In genomic region chr9:133252301-133252776, GRCh38 we compare ENCODE assay signal across 16 cellular contexts. TPM values are rescaled to one million over a fixed set of nuclear protein-coding genes. Genes with fewer than 3 reads are reported as not detected.
DNase-seq lines count a peak whose midpoint lies in the region; ATAC-seq and TF ChIP-seq lines count a peak whose summit lies in the region.
"Had no signal": no experiment of that assay in that cellular context is flagged by ENCODE, and none has a peak within 500 bp of the region (broad histone marks: within the 10 kb centered on the region; RNA-seq: fewer than 3 reads in every experiment).

No MANE protein-coding gene starts in this region.

- WGBS in psoas muscle, 3 donors: 58 to 68% (median 65%) methylated on average over 9 to 10 of the region's 10 CpGs
- WGBS in spleen, 5 donors: 67 to 86% (median 75%) methylated on average over 6 to 10 of the region's 10 CpGs

- H3K27me3 ChIP-seq in PC-9 (ENCODE audit: insufficient read depth, low read depth) (no peaks in the 10 kb centered on the region), left ventricle myocardium inferior (ENCODE audit: low read depth) (peaks cover 7% of the 10 kb centered on the region), psoas muscle (ENCODE audit: insufficient read depth in 3 of 3, low read length in 2 of 3) (peaks cover 0 to 17% (median 0%) of the 10 kb centered on the region in 3 donors), spleen (replicated peaks in 1 of 7) (peaks cover 0 to 17% (median 0%) of the 10 kb centered on the region in 7 donors)

- H3K36me3 ChIP-seq in PC-9 (ENCODE audit: low read depth) (no peaks in the 10 kb centered on the region), left ventricle myocardium inferior (no peaks in the 10 kb centered on the region), psoas muscle (ENCODE audit: insufficient read depth in 1 of 2, low read depth in 1 of 2) (no peaks in the 10 kb centered on the region), spleen (no peaks in the 10 kb centered on the region)

- H3K9me2 ChIP-seq in PC-9 (ENCODE audit: insufficient read depth): no peaks in the 10 kb centered on the region

- H3K27ac ChIP-seq in PC-9 (peak overlapping the region; percentile 71), left ventricle myocardium inferior (replicated peaks) (peak overlapping the region; percentile 69), psoas muscle (no peak overlapping the region), spleen (peak overlapping the region in 1 of 8 donors; percentile 32)

- H3K4me2 ChIP-seq in PC-9: peak overlapping the region; percentile 73

- no peaks in the 10 kb centered on the region for H3K79me2 ChIP-seq in PC-9 (ENCODE audit: low read depth)

- H3K9me3 ChIP-seq in PC-9 (ENCODE audit: insufficient read depth, low read depth): no peaks in the 10 kb centered on the region
- peaks cover 7% of the 10 kb centered on the region for H3K9me3 ChIP-seq in left ventricle myocardium inferior (replicated peaks)
- peaks cover 8% of the 10 kb centered on the region for H3K9me3 ChIP-seq in psoas muscle
- no peaks in the 10 kb centered on the region for H3K9me3 ChIP-seq in spleen

- TF ChIP-seq CTCF in PC-9 (conservative IDR thresholded peaks at IDR 0.05) (no peak), left ventricle myocardium inferior (IDR thresholded peaks at IDR 0.05; ENCODE audit: borderline replicate concordance) (no peak), psoas muscle (IDR thresholded peaks at IDR 0.05) (no peak), spleen (IDR thresholded peaks at IDR 0.05 in 8 of 11, conservative IDR thresholded peaks at IDR 0.05 in 3 of 11) (no peak)

- ATAC-seq in psoas muscle: peak in 1 of 4 donors; percentile 37

- peak; percentile 24 for DNase-seq in D341Med (ENCODE audit: low spot score)
- peak; percentile 81 to 90 for DNase-seq in PC-9
- DNase-seq in left ventricle myocardium inferior: no peak
- no peak for DNase-seq in psoas muscle
- DNase-seq in spleen: no peak
- DNase-seq in NCI-H774 (lab: John Stamatoyannopoulos, UW): no peak
- DNase-seq in NCI-H1694 treated with DMSO at 0.1 percent for 48 hours (lab: John Stamatoyannopoulos, UW): no peak
- DNase-seq in NCI-H1930 (lab: John Stamatoyannopoulos, UW): no peak
- DNase-seq: activated CD4-positive, alpha-beta T cell treated with anti-CD3 and anti-CD28 coated beads for 48 hours; activated gamma-delta T cell treated with Interleukin-2 at 50 U/mL for 16 hours; foreskin melanocyte; HFFc6; NCI-H446 treated with DMSO at 0.1 percent for 48 hours had no signal

- H3F3A ChIP-seq in PC-9 (ENCODE audit: insufficient read depth, low read depth): peaks cover 36% of the 10 kb centered on the region

- POLR2A ChIA-PET in PC-9 (lab: Charles Lee; ENCODE audit: unreplicated experiment): interaction anchor here (0.6 to 0.8 kb wide), 6 partner anchors 14 to 222 kb away, joined by 3 to 8 read pairs (median 6); partner anchors contain the start of genes MED22 and RPL7A

- TF ChIP-seq POLR2A in spleen (IDR thresholded peaks at IDR 0.05): no peak

- no peaks in the 10 kb centered on the region for H4K20me1 ChIP-seq in PC-9 (ENCODE audit: insufficient read depth)

- H3K4me1 ChIP-seq in PC-9 (replicated peaks; ENCODE audit: insufficient read depth) (peaks cover 48% of the 10 kb centered on the region), left ventricle myocardium inferior (peaks cover 34% of the 10 kb centered on the region), psoas muscle (no peaks in the 10 kb centered on the region), spleen (peaks cover 0 to 25% (median 4%) of the 10 kb centered on the region in 6 donors)

- peak overlapping the region; percentile 43; the same call in 1 of the 2 replicates for H3K4me3 ChIP-seq in PC-9
- H3K4me3 ChIP-seq in left ventricle myocardium inferior: peak overlapping the region; percentile 52
- peak overlapping the region; percentile 22 for H3K4me3 ChIP-seq in psoas muscle
- H3K4me3 ChIP-seq in spleen: peak overlapping the region in 1 of 8 donors; percentile 19

- intact Hi-C loops in PC-9 (cut with micrococcal nuclease; ENCODE audit: unreplicated experiment): no loop called here
- intact Hi-C loops in left ventricle myocardium inferior (cut with micrococcal nuclease): no loop called here
- intact Hi-C loops in psoas muscle (cut with DNase I): no loop called here
- intact Hi-C loops in spleen (cut with DNase I; ENCODE audit: low total_unique reads): no loop called here

- CTCF ChIA-PET in PC-9 (lab: Charles Lee): interaction anchor here (0.6 to 1.1 kb wide), 3 partner anchors 14 to 64 kb away, joined by 3 to 5 read pairs (median 5); no protein-coding TSS in a partner anchor

- H2AFZ ChIP-seq in PC-9: peak overlapping the region; percentile 50; the same call in 1 of the 2 replicates

- BruUV-seq in PC-9 (replicated peaks; lab: Mats Ljungman, UMichigan): no TSS peak

RNA-seq across cellular contexts. Expression of gene ABO, which starts 22.7 kb away (rescaled TPM):
- total RNA-seq in PC-9 (2021) (0.96 and 1.2 TPM in 2 replicates), left ventricle myocardium inferior (2.3 TPM), psoas muscle (under 1 TPM; 0.37 to 0.86 (median 0.72) TPM), spleen (1 to 10 TPM; 1.1 to 5.8 (median 2.7) TPM)
- polyA plus RNA-seq in psoas muscle (under 1 TPM; 0.03 to 0.51 (median 0.14) TPM), spleen (under 1 TPM; 0.26 to 0.96 (median 0.64) TPM)
- total RNA-seq: HFFc6, SK-MEL-5 had no signal
- polyA plus RNA-seq: BJ had no signal

RNA-seq across cellular contexts. Expression of gene OBP2B, which starts 43.3 kb away (rescaled TPM):
- total RNA-seq in PC-9 (2021): not detected in 2 replicates
- total RNA-seq in left ventricle myocardium inferior: not detected
- not detected for total RNA-seq in psoas muscle
- not detected for polyA plus RNA-seq in psoas muscle
- total RNA-seq in spleen: under 1 TPM in 1 of 7 donors, not detected in 6; 0.95 TPM
- under 1 TPM in 2 of 3 donors, not detected in 1; 0.16 to 0.38 TPM for polyA plus RNA-seq in spleen
- total RNA-seq: HFFc6, renal cortical epithelial cell, SK-MEL-5 had no signal
- polyA plus RNA-seq: BJ had no signal

Comparison
In these comparisons a context has a peak if more than half of its experiments do, and no peak if none do; other contexts are left out.
1. DNase-seq: peak in D341Med (single experiment) and PC-9 (2 of 2); none in left ventricle myocardium inferior (single experiment), psoas muscle (0 of 2), spleen (single experiment), NCI-H774 (single experiment), NCI-H1694 treated with DMSO at 0.1 percent for 48 hours (single experiment) and NCI-H1930 (0 of 2).